8 cellular contexts compared by ENCODE assay signal in the genomic region with DNA sequence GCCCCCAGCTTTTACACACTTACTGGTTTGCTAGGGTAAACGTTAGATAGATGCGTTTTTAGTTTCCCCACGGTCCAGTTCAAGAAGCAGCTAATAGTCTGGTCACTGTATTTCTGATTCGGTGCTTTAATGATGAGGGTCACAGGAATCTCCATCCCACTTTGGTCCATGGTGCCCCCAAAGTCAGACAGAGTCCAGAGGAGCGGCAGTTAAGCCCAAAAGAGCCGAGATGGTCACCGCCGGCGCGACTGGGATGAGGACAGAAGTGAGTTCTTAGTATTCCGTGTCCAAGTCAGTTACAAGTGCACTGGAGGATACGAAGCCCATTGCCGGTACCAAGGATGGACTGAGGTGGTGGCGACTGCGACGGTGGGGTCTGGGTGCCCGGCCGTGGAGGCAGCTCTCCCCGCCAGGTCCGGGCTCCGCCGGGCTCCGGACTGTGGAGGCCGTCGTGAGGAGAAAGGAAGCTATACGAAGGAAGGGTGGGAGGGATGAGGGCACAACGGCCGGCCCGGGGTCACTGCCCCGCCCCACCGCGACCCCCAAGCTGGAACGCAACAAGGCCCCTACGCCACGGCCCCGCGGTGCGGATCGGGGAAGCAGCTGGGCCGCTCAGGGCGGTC. TPM values are rescaled to one million over a fixed set of nuclear protein-coding genes. Genes with fewer than 3 reads are reported as not detected.
A peak's percentile ranks its signal among the peaks of the same experiment; 100 is the strongest.
DNase-seq lines count a peak whose midpoint lies in the region; ATAC-seq and TF ChIP-seq lines count a peak whose summit lies in the region.

No MANE protein-coding gene starts in this region.

- no peaks in the 10 kb centered on the region for H3K79me1 ChIP-seq in neuronal stem cell (ENCODE audit: low read depth, low read length)

- no peak for TF ChIP-seq CTCF in CD4-positive, alpha-beta T cell (IDR thresholded peaks at IDR 0.05)
- TF ChIP-seq CTCF in WI38 (IDR thresholded peaks at IDR 0.05; ENCODE audit: low read depth, low read length) (no peak), fibroblast of lung (conservative IDR thresholded peaks at IDR 0.05 in 1 of 2, IDR thresholded peaks at IDR 0.05 in 1 of 2; ENCODE audit: low read depth in 1 of 2, low read length in 2 of 2) (no peak), GM10248 (IDR thresholded peaks at IDR 0.05; ENCODE audit: control extremely low read depth, extremely low read depth, low read depth, missing control alignments) (no peak)

- H3K4me1 Mint-ChIP-seq in CD4-positive, alpha-beta T cell (ENCODE audit: low read depth) = peaks cover 66% of the 10 kb centered on the region

- H4K91ac ChIP-seq in neuronal stem cell (ENCODE audit: low read depth, low read length, poor library complexity) = peak overlapping the region; percentile 62

- CTCF ChIA-PET in CD4-positive, alpha-beta T cell (lab: Charles Lee) = interaction anchor here (1.0 to 1.7 kb wide), 2 partner anchors 15 to 31 kb away, joined by 3 to 4 read pairs; no protein-coding TSS in a partner anchor
- CTCF ChIA-PET in GM10248 (lab: Yijun Ruan, JAX) = interaction anchor here (1.1 to 28.5 kb wide), 8 partner anchors 11 to 152 kb away, joined by 3 to 334 read pairs (median 5); a partner anchor contains a TSS

- H3K4ac ChIP-seq in neuronal stem cell (ENCODE audit: low read length) = peak overlapping the region; percentile 80

- H3K4me3 ChIP-seq in WI38 (ENCODE audit: low read depth, low read length) = peak overlapping the region; percentile 97
- peak overlapping the region; percentile 62 to 97 (median 77) for H3K4me3 ChIP-seq in fibroblast of lung (replicated peaks in 1 of 4; ENCODE audit: control extremely low read depth in 1 of 4, insufficient read depth in 1 of 4, low read depth in 3 of 4, low read length in 4 of 4)
- peak overlapping the region; percentile 93 to 94 for H3K4me3 ChIP-seq in neuronal stem cell (ENCODE audit: low read length in 2 of 2)

- no peaks in the 10 kb centered on the region for H4K20me1 ChIP-seq in fibroblast of lung (ENCODE audit: control insufficient read depth, extremely low read depth, insufficient read depth, low read length)

- no peaks in the 10 kb centered on the region for H3K27me3 Mint-ChIP-seq in CD4-positive, alpha-beta T cell

- no peak for ATAC-seq in CD4-positive, alpha-beta T cell (ENCODE audit: poor library complexity)
- ATAC-seq in GM19463 (IDR thresholded peaks at IDR 0.05; ENCODE audit: unreplicated experiment) = peak; percentile 11
- ATAC-seq in HG03469 (IDR thresholded peaks at IDR 0.05; ENCODE audit: unreplicated experiment) = peak; percentile 1

- H3K14ac ChIP-seq in neuronal stem cell (ENCODE audit: low read length) = peak overlapping the region; percentile 94

- no peaks in the 10 kb centered on the region for H3K9me3 ChIP-seq in CD4-positive, alpha-beta T cell (ENCODE audit: control insufficient read depth, low read length)
- H3K9me3 ChIP-seq in fibroblast of lung (ENCODE audit: control insufficient read depth, insufficient read depth, low read depth, low read length) (no peaks in the 10 kb centered on the region), neuronal stem cell (replicated peaks in 1 of 2; ENCODE audit: control insufficient read depth in 2 of 2, insufficient read depth in 1 of 2, low read depth in 1 of 2, low read length in 2 of 2) (peaks cover 0 to 18% of the 10 kb centered on the region in 2 donors)

- no peaks in the 10 kb centered on the region for H3K9me3 Mint-ChIP-seq in CD4-positive, alpha-beta T cell

- H3K36me3 ChIP-seq in fibroblast of lung (ENCODE audit: control insufficient read depth, insufficient read depth, low read length) (no peaks in the 10 kb centered on the region), neuronal stem cell (replicated peaks in 1 of 2; ENCODE audit: control insufficient read depth in 2 of 2, insufficient read depth in 2 of 2, low read length in 2 of 2) (peaks cover 2 to 57% of the 10 kb centered on the region in 2 donors)

- peak overlapping the region; percentile 90 for H2BK15ac ChIP-seq in neuronal stem cell (ENCODE audit: low read length)

- H3K27ac ChIP-seq in CD4-positive, alpha-beta T cell (ENCODE audit: low read depth, low read length) = peak overlapping the region; percentile 96
- H3K27ac ChIP-seq in fibroblast of lung (ENCODE audit: insufficient read depth, low read length) (peak overlapping the region; percentile 94), neuronal stem cell (replicated peaks; ENCODE audit: low read length) (peak overlapping the region; percentile 93)

- H2BK120ac ChIP-seq in neuronal stem cell (ENCODE audit: low read depth, low read length) = peak overlapping the region; percentile 32

- H3K27ac Mint-ChIP-seq in CD4-positive, alpha-beta T cell = peak overlapping the region; percentile 99

- H3K4me3 Mint-ChIP-seq in CD4-positive, alpha-beta T cell = peak overlapping the region; percentile 85

- peak overlapping the region; percentile 95 for H3K9ac ChIP-seq in fibroblast of lung (ENCODE audit: insufficient read depth, low read length)
- H3K9ac ChIP-seq in neuronal stem cell (ENCODE audit: low read depth, low read length, poor library complexity) = peak overlapping the region; percentile 95

- WGBS in neuronal stem cell (ENCODE audit: extremely low coverage in 2 of 2, insufficient read length in 2 of 2, insufficient replicate concordance in 1 of 2), 2 donors = no CpG with 5 or more reads among the region's 41 CpGs

- peak overlapping the region; percentile 93 for H2AK5ac ChIP-seq in neuronal stem cell (ENCODE audit: low read depth, low read length)

- peak overlapping the region; percentile 97 for H2BK5ac ChIP-seq in neuronal stem cell (ENCODE audit: low read length)

- POLR2A ChIA-PET in CD4-positive, alpha-beta T cell (lab: Charles Lee) = interaction anchor here (0.7 to 9.1 kb wide), 13 partner anchors 10 to 210 kb away, joined by 3 to 175 read pairs (median 4); a partner anchor contains a TSS
- POLR2A ChIA-PET in GM10248 (lab: Yijun Ruan, JAX) = interaction anchor here (0.6 to 1.2 kb wide), 7 partner anchors 16 to 121 kb away, joined by 3 to 15 read pairs (median 3); no protein-coding TSS in a partner anchor

- peak overlapping the region; percentile 89 for H3K4me2 ChIP-seq in fibroblast of lung (ENCODE audit: extremely low read depth, insufficient read depth, low read length)
- H3K4me2 ChIP-seq in neuronal stem cell (ENCODE audit: insufficient read depth, low read length, poor library complexity, severe bottlenecking) = peak overlapping the region; percentile 79

- intact Hi-C loops in CD4-positive, alpha-beta T cell (cut with DNase I, micrococcal nuclease) = loop anchor here (2.0 to 10.0 kb wide), 6 partner anchors 13 to 659 kb away; a partner anchor contains a TSS

- peaks cover 58% of the 10 kb centered on the region for H3K36me3 Mint-ChIP-seq in CD4-positive, alpha-beta T cell (ENCODE audit: low read depth)

- peak overlapping the region; percentile 63 for H2BK12ac ChIP-seq in neuronal stem cell (ENCODE audit: low read length)

- H4K8ac ChIP-seq in neuronal stem cell (ENCODE audit: low read depth, low read length) = peak overlapping the region; percentile 75

- peak overlapping the region; percentile 96 for H3K18ac ChIP-seq in neuronal stem cell (ENCODE audit: low read length)

- no peaks in the 10 kb centered on the region for H3K27me3 ChIP-seq in CD4-positive, alpha-beta T cell (ENCODE audit: control insufficient read depth, insufficient read depth, low read length)
- H3K27me3 ChIP-seq in fibroblast of lung (ENCODE audit: control insufficient read depth, insufficient read depth, low read length) = no peaks in the 10 kb centered on the region
- no peaks in the 10 kb centered on the region for H3K27me3 ChIP-seq in neuronal stem cell (ENCODE audit: control insufficient read depth in 3 of 3, insufficient read depth in 3 of 3, low read depth in 1 of 3, low read length in 3 of 3)

- peaks cover 4% of the 10 kb centered on the region for H3K4me1 ChIP-seq in fibroblast of lung (ENCODE audit: control insufficient read depth, extremely low read depth, insufficient read depth, low read length)
- peaks cover 3 to 4% of the 10 kb centered on the region in 2 donors for H3K4me1 ChIP-seq in neuronal stem cell (ENCODE audit: control insufficient read depth in 2 of 2, insufficient read depth in 1 of 2, low read depth in 1 of 2, low read length in 2 of 2)

- H3K79me2 ChIP-seq in fibroblast of lung (ENCODE audit: control insufficient read depth, insufficient read depth, low read length) = peaks cover 35% of the 10 kb centered on the region

- H2AFZ ChIP-seq in fibroblast of lung (ENCODE audit: low read length) (peak overlapping the region; percentile 63), neuronal stem cell (ENCODE audit: low read length) (peak overlapping the region; percentile 98)

- DNase-seq in CD4-positive, alpha-beta T cell = peak in 1 of 10 experiments; percentile 39
- peak; percentile 22 to 25 for DNase-seq in fibroblast of lung (ENCODE audit: low read depth in 2 of 2)
- no peak for DNase-seq in neuronal stem cell (ENCODE audit: low spot score)
- DNase-seq in activated effector memory CD4-positive, alpha-beta T cell treated with Interleukin-2 at 50 U/mL for 16 hours = no peak
- DNase-seq in GM10248 (ENCODE audit: extremely low spot score) = no peak

- H3K23ac ChIP-seq in neuronal stem cell (ENCODE audit: low read depth, low read length, poor library complexity) = peak overlapping the region; percentile 56

RNA-seq across cellular contexts. Expression of a gene that starts 0.7 kb away (rescaled TPM):
- total RNA-seq in CD4-positive, alpha-beta T cell = 100 to 1,000 TPM; 113 to 127 TPM
- 22.3 and 32.5 TPM in 2 replicates for total RNA-seq in fibroblast of lung
- polyA plus RNA-seq in fibroblast of lung = 35.5 and 49.4 TPM in 2 replicates
- polyA plus RNA-seq in fibroblast of lung (2012) = 17.6 and 25.7 TPM in 2 replicates
- 71.4 and 113 TPM in 2 replicates for polyA minus RNA-seq in fibroblast of lung (ENCODE audit: low replicate concordance)
- 36.4 TPM for polyA plus RNA-seq in neuronal stem cell (2013, experiment 1 of 2)
- polyA plus RNA-seq in neuronal stem cell (2013, experiment 2 of 2) = 37.9 TPM

Comparison
In these comparisons a context has a peak if more than half of its experiments do, and no peak if none do; other contexts are left out.
1. DNase-seq: peak in fibroblast of lung (2 of 2); none in neuronal stem cell (single experiment), activated effector memory CD4-positive, alpha-beta T cell treated with Interleukin-2 at 50 U/mL for 16 hours (single experiment) and GM10248 (single experiment).
2. Peak in every context shown above with its lines, with median percentiles within 50 percentile points of each other: H3K27ac ChIP-seq and H3K4me3 ChIP-seq.